8 cellular contexts compared by ENCODE assay signal in the genomic region with DNA sequence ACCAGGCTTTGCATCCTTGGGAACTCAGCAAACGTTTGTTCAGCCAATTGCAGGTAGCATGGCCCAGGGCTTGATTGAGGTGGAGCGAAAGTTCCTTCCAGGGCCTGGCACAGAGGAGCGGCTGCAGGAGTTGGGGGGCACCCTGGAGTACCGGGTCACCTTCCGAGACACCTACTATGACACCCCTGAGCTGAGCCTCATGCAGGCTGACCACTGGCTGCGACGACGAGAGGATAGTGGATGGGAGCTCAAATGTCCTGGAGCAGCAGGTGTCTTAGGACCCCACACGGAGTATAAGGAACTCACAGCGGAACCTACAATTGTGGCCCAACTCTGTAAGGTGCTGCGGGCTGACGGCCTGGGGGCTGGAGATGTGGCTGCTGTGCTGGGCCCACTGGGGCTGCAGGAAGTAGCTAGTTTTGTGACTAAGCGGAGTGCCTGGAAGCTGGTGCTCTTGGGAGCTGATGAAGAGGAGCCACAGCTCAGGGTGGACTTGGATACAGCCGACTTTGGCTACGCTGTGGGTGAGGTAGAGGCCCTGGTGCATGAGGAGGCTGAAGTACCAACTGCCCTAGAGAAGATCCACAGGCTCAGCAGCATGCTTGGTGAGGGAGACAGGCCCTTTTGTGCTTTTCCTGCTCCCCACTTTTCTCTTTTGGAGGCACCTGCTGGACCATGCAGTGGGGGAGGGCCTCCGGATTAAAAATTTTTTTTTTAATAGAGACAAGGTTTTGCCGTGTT. TPM values are rescaled to one million over a fixed set of nuclear protein-coding genes. Genes with fewer than 3 reads are reported as not detected.
DNase-seq lines count a peak whose midpoint lies in the region; ATAC-seq and TF ChIP-seq lines count a peak whose summit lies in the region.

No MANE protein-coding gene starts in this region.

- H3K4me1 ChIP-seq in cardiac muscle cell (ENCODE audit: low read depth) (peaks cover 10% of the 10 kb centered on the region), tibial nerve (peaks cover 0 to 37% (median 13%) of the 10 kb centered on the region in 4 donors)

- H3K36me3 ChIP-seq in cardiac muscle cell (peaks cover 12% of the 10 kb centered on the region), tibial nerve (peaks cover 0 to 33% (median 0%) of the 10 kb centered on the region in 3 donors)

- no peak for TF ChIP-seq POLR2A in tibial nerve (IDR thresholded peaks at IDR 0.05)

- H3K36me3 Mint-ChIP-seq in activated naive CD8-positive, alpha-beta T cell: no peaks in the 10 kb centered on the region

- H3K9me3 Mint-ChIP-seq in activated naive CD8-positive, alpha-beta T cell (ENCODE audit: low read depth): no peaks in the 10 kb centered on the region

- WGBS in tibial nerve, 2 donors: 51 to 56% methylated on average over 16 to 17 of the region's 17 CpGs

- peak overlapping the region; percentile 94 for H3K4me3 Mint-ChIP-seq in activated naive CD8-positive, alpha-beta T cell

- H3K27me3 ChIP-seq in cardiac muscle cell: no peaks in the 10 kb centered on the region
- no peaks in the 10 kb centered on the region for H3K27me3 ChIP-seq in tibial nerve

- H3K27ac ChIP-seq in cardiac muscle cell (peak overlapping the region; percentile 94), tibial nerve (peak overlapping the region; percentile 87 to 99 (median 98))

- H3K27me3 Mint-ChIP-seq in activated naive CD8-positive, alpha-beta T cell: no peaks in the 10 kb centered on the region

- H3K9me3 ChIP-seq in cardiac muscle cell (ENCODE audit: low read depth): no peaks in the 10 kb centered on the region
- no peaks in the 10 kb centered on the region for H3K9me3 ChIP-seq in tibial nerve

- TF ChIP-seq EP300 in tibial nerve (IDR thresholded peaks at IDR 0.05): no peak

- DNase-seq in cardiac muscle cell (ENCODE audit: low read depth in 1 of 2, low spot score in 1 of 2): no peak
- no peak for DNase-seq in left ventricle myocardium superior
- no peak for DNase-seq in left colon
- no peak for DNase-seq in tibial nerve (ENCODE audit: low spot score in 2 of 2)
- no peak for DNase-seq in GM19238 (ENCODE audit: insufficient read length, low spot score)
- no peak for DNase-seq in stimulated activated naive CD4-positive, alpha-beta T cell treated with Interleukin-2 at 50 U/mL for 16 hours (lab: John Stamatoyannopoulos, UW)

- H3K27ac Mint-ChIP-seq in activated naive CD8-positive, alpha-beta T cell: peak overlapping the region; percentile 98

- ATAC-seq in left ventricle myocardium superior: no peak
- ATAC-seq in left colon: peak; percentile 13
- no peak for ATAC-seq in HG02973 (IDR thresholded peaks at IDR 0.05; ENCODE audit: unreplicated experiment)

- no peak for TF ChIP-seq CTCF in cardiac muscle cell (IDR thresholded peaks at IDR 0.05; ENCODE audit: low read depth, low read length)
- no peak for TF ChIP-seq CTCF in tibial nerve (IDR thresholded peaks at IDR 0.05)

- peaks cover 35% of the 10 kb centered on the region for H3K4me1 Mint-ChIP-seq in activated naive CD8-positive, alpha-beta T cell (ENCODE audit: low read depth)

- H3K4me3 ChIP-seq in cardiac muscle cell: peak overlapping the region; percentile 76
- peak overlapping the region; percentile 76 to 96 (median 90) for H3K4me3 ChIP-seq in tibial nerve

- intact Hi-C loops in left ventricle myocardium superior (cut with micrococcal nuclease) (loop anchor here (5.0 kb wide), 1 partner anchor 80 kb away; no protein-coding TSS in a partner anchor), left colon (cut with DNase I, micrococcal nuclease) (loop anchor here in 1 of 2 donors (5.0 kb wide), 1 partner anchor 80 kb away; no protein-coding TSS in a partner anchor)

RNA-seq across cellular contexts. Expression of a gene that starts 0.8 kb away (rescaled TPM):
- total RNA-seq in cardiac muscle cell (47.6 and 58.6 TPM in 2 replicates), left ventricle myocardium superior (20.2 TPM), left colon (10 to 100 TPM; 15.7 to 16.6 TPM), tibial nerve (10 to 100 TPM; 14.4 to 47.1 (median 25.2) TPM)
- polyA plus RNA-seq in cardiac muscle cell: 31.3 and 45.2 TPM in 2 replicates

RNA-seq across cellular contexts. Expression of a gene that starts 5.3 kb away (rescaled TPM):
- 3.9 and 4.2 TPM in 2 replicates for total RNA-seq in cardiac muscle cell
- 5.6 TPM in 2 replicates for polyA plus RNA-seq in cardiac muscle cell
- total RNA-seq in left ventricle myocardium superior: 1.0 TPM
- total RNA-seq in left colon: 1 to 10 TPM in 1 of 2 donors, under 1 TPM in 1; 0.49 to 1.9 TPM
- total RNA-seq in tibial nerve: 1 to 10 TPM; 2.1 to 3.9 (median 2.6) TPM

RNA-seq across cellular contexts. Expression of a gene that starts 10.7 kb away (rescaled TPM):
- total RNA-seq in cardiac muscle cell: 61.2 and 123 TPM in 2 replicates
- polyA plus RNA-seq in cardiac muscle cell: 141 and 168 TPM in 2 replicates
- total RNA-seq in left ventricle myocardium superior: 15.5 TPM
- total RNA-seq in left colon: 100 to 1,000 TPM; 159 to 174 TPM
- total RNA-seq in tibial nerve: 10 to 100 TPM; 30.2 to 76.8 (median 52.0) TPM

RNA-seq across cellular contexts. Expression of a gene that starts 21.7 kb away (rescaled TPM):
- 0.39 and 0.63 TPM in 2 replicates for total RNA-seq in cardiac muscle cell
- 0.53 and 1.4 TPM in 2 replicates for polyA plus RNA-seq in cardiac muscle cell
- 0.22 TPM for total RNA-seq in left ventricle myocardium superior
- total RNA-seq in left colon: under 1 TPM; 0.21 to 0.84 TPM
- total RNA-seq in tibial nerve: 1 to 10 TPM; 1.2 to 2.9 (median 2.2) TPM
